Comparison of ENCODE assay signal across 15 cellular contexts in the genomic region with DNA sequence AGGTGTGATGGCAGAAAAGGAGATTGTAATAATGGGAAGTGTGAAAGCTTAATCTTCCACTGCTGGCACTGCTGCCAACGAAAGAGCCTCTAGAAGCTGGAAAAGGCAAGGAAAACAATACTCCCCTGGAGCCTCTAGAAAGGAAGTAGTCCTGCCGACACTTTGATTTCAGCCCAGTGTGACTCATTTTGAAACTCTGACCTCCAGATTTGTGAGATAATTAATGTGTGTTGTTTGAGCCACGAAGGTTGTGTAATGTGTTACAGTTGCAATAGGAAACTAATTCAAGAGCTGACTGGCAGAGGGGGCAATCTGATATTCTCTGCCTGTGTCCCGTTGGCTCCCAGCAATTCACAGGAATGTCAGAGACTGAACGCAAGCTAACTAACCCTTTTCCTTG.
A peak's percentile ranks its signal among the peaks of the same experiment; 100 is the strongest.
DNase-seq lines count a peak whose midpoint lies in the region; ATAC-seq, FAIRE-seq and TF ChIP-seq lines count a peak whose summit lies in the region.
"Had no signal": no experiment of that assay in that cellular context is flagged by ENCODE, and none has a peak within 500 bp of the region (broad histone marks: within the 10 kb centered on the region; RNA-seq: fewer than 3 reads in every experiment).

No MANE protein-coding gene starts in this region.

- no peaks in the 10 kb centered on the region for H3K9me3 ChIP-seq in naive thymus-derived CD4-positive, alpha-beta T cell (ENCODE audit: control insufficient read depth in 2 of 3, low read length in 3 of 3)
- no peaks in the 10 kb centered on the region for H3K9me3 ChIP-seq in kidney (ENCODE audit: control insufficient read depth in 1 of 2, low read length in 2 of 2)
- H3K9me3 ChIP-seq: left ventricle myocardium inferior had no signal

- peaks cover 0 to 28% (median 7%) of the 10 kb centered on the region in 5 donors for H3K27me3 Mint-ChIP-seq in naive thymus-derived CD4-positive, alpha-beta T cell

- H3K27ac ChIP-seq in C4-2B, result peak overlapping the region; percentile 63
- no peak overlapping the region for H3K27ac ChIP-seq in naive thymus-derived CD4-positive, alpha-beta T cell (ENCODE audit: low read depth, low read length)
- no peak overlapping the region for H3K27ac ChIP-seq in kidney (ENCODE audit: low read depth in 2 of 2, low read length in 2 of 2)
- H3K27ac ChIP-seq: left ventricle myocardium inferior had no signal

- intact Hi-C loops in left colon (cut with DNase I, micrococcal nuclease) (no loop called here), kidney (cut with DNase I) (no loop called here)
- intact Hi-C loops in naive thymus-derived CD4-positive, alpha-beta T cell (cut with micrococcal nuclease), result no loop called here

- no peaks in the 10 kb centered on the region for H3K36me3 ChIP-seq in naive thymus-derived CD4-positive, alpha-beta T cell (ENCODE audit: control insufficient read depth in 2 of 3, insufficient read depth in 3 of 3, low read length in 3 of 3)
- no peaks in the 10 kb centered on the region for H3K36me3 ChIP-seq in kidney (ENCODE audit: control insufficient read depth in 1 of 2, insufficient read depth in 2 of 2, low read length in 2 of 2)
- H3K36me3 ChIP-seq: left ventricle myocardium inferior had no signal

- no peaks in the 10 kb centered on the region for H3K36me3 Mint-ChIP-seq in naive thymus-derived CD4-positive, alpha-beta T cell
- H3K36me3 Mint-ChIP-seq: activated naive CD4-positive, alpha-beta T cell treated with anti-CD3 and anti-CD28 coated beads, Interleukin-2, amount 50 U/mL, for 24 hours had no signal

- TF ChIP-seq CTCF in C4-2B (conservative IDR thresholded peaks at IDR 0.05) (no peak), astrocyte of the cerebellum (IDR thresholded peaks at IDR 0.05; ENCODE audit: low read depth, low read length, missing control alignments) (no peak), GM13977 (IDR thresholded peaks at IDR 0.05; ENCODE audit: extremely low read depth, insufficient read depth, missing control alignments) (no peak), kidney (IDR thresholded peaks at IDR 0.05; ENCODE audit: borderline replicate concordance, extremely low read depth, insufficient read depth) (no peak)

- POLR2A ChIA-PET in naive thymus-derived CD4-positive, alpha-beta T cell (lab: Charles Lee), result no interaction called here

- H3K27me3 ChIP-seq in naive thymus-derived CD4-positive, alpha-beta T cell (ENCODE audit: control insufficient read depth in 2 of 2, insufficient read depth in 2 of 2, low read length in 2 of 2), result peaks cover 0 to 3% of the 10 kb centered on the region in 2 donors

- no peak overlapping the region for H3K9ac ChIP-seq in kidney (ENCODE audit: low read length in 2 of 2)

- H3K9me3 Mint-ChIP-seq in naive thymus-derived CD4-positive, alpha-beta T cell, result peaks cover 0 to 3% (median 0%) of the 10 kb centered on the region in 11 donors
- H3K9me3 Mint-ChIP-seq: activated CD4-positive, alpha-beta T cell treated with anti-CD3 and anti-CD28 coated beads, Interleukin-2, amount 10 ng/mL, durations not matched to agents 24 days and 14 days; activated naive CD4-positive, alpha-beta T cell treated with anti-CD3 and anti-CD28 coated beads, Interleukin-2, amount 50 U/mL, for 24 hours; CD4-positive, alpha-beta T cell had no signal

- no peak overlapping the region for H3K4me3 Mint-ChIP-seq in naive thymus-derived CD4-positive, alpha-beta T cell
- H3K4me3 Mint-ChIP-seq: activated CD4-positive, alpha-beta T cell treated with anti-CD3 and anti-CD28 coated beads, Interleukin-2, amount 10 ng/mL, durations not matched to agents 24 days and 14 days; activated naive CD4-positive, alpha-beta T cell treated with anti-CD3 and anti-CD28 coated beads, Interleukin-2, amount 50 U/mL, for 24 hours; CD4-positive, alpha-beta T cell had no signal

- DNase-seq in HTR-8/SVneo (ENCODE audit: insufficient read length, low spot score) (peak; percentile 20), astrocyte of the cerebellum (ENCODE audit: low read depth) (peak; percentile 50), left colon (no peak), GM13977 (ENCODE audit: low spot score) (no peak), COR-L47 (lab: John Stamatoyannopoulos, UW) (no peak), kidney (no peak)
- DNase-seq in naive thymus-derived CD4-positive, alpha-beta T cell, result no peak
- DNase-seq: activated CD4-positive, alpha-beta T cell treated with anti-CD3 and anti-CD28 coated beads, Interleukin-2, amount 10 ng/mL, durations not matched to agents 24 days and 14 days; CD4-positive, alpha-beta T cell; effector memory CD4-positive, alpha-beta T cell; left ventricle myocardium inferior; NCI-H1092 treated with DMSO at 0.1 percent for 48 hours; retina had no signal

- H3K4me1 ChIP-seq in naive thymus-derived CD4-positive, alpha-beta T cell (ENCODE audit: control insufficient read depth in 2 of 2, insufficient read depth in 2 of 2, low read length in 2 of 2), result no peaks in the 10 kb centered on the region
- H3K4me1 ChIP-seq in kidney (ENCODE audit: control insufficient read depth in 1 of 2, insufficient read depth in 1 of 2, low read depth in 1 of 2, low read length in 2 of 2), result no peaks in the 10 kb centered on the region
- H3K4me1 ChIP-seq: left ventricle myocardium inferior had no signal

- CTCF ChIA-PET in naive thymus-derived CD4-positive, alpha-beta T cell (lab: Charles Lee), result no interaction called here

- in situ Hi-C loops in astrocyte of the cerebellum (cut with HindIII; ENCODE audit: low sequenced_read_pairs), result no loop called here
- in situ Hi-C loops in GM13977 (cut with MboI; ENCODE audit: low pct_unique_long_range_greater_than_20kb, low sequenced_read_pairs, unreplicated experiment), result no loop called here

- ATAC-seq in left colon, result peak; percentile 43
- no peak for ATAC-seq in naive thymus-derived CD4-positive, alpha-beta T cell

- H3K4me3 ChIP-seq in astrocyte of the cerebellum (ENCODE audit: low read depth, low read length), result no peak overlapping the region
- no peak overlapping the region for H3K4me3 ChIP-seq in naive thymus-derived CD4-positive, alpha-beta T cell (ENCODE audit: low read length)
- H3K4me3 ChIP-seq in kidney (ENCODE audit: low read length in 2 of 2), result no peak overlapping the region
- H3K4me3 ChIP-seq: left ventricle myocardium inferior had no signal

- H3K27ac Mint-ChIP-seq in naive thymus-derived CD4-positive, alpha-beta T cell, result no peak overlapping the region
- H3K27ac Mint-ChIP-seq: activated CD4-positive, alpha-beta T cell treated with anti-CD3 and anti-CD28 coated beads, Interleukin-2, amount 10 ng/mL, durations not matched to agents 24 days and 14 days; activated naive CD4-positive, alpha-beta T cell treated with anti-CD3 and anti-CD28 coated beads, Interleukin-2, amount 50 U/mL, for 24 hours; CD4-positive, alpha-beta T cell had no signal

- H3K4me1 Mint-ChIP-seq in naive thymus-derived CD4-positive, alpha-beta T cell, result no peaks in the 10 kb centered on the region
- H3K4me1 Mint-ChIP-seq: activated CD4-positive, alpha-beta T cell treated with anti-CD3 and anti-CD28 coated beads, Interleukin-2, amount 10 ng/mL, durations not matched to agents 24 days and 14 days; activated naive CD4-positive, alpha-beta T cell treated with anti-CD3 and anti-CD28 coated beads, Interleukin-2, amount 50 U/mL, for 24 hours had no signal

- FAIRE-seq in HTR-8/SVneo (lab: Jason Lieb, UNC) (no peak), kidney (lab: Jason Lieb, UNC) (no peak)

Comparison
In these comparisons a context has a peak if more than half of its experiments do, and no peak if none do; other contexts are left out.
1. DNase-seq: peak in HTR-8/SVneo (single experiment) and astrocyte of the cerebellum (single experiment); none in left colon (0 of 2), GM13977 (single experiment), naive thymus-derived CD4-positive, alpha-beta T cell (0 of 9), COR-L47 (single experiment) and kidney (single experiment).